ENCODE assay signal across 8 cellular contexts in the genomic region with DNA sequence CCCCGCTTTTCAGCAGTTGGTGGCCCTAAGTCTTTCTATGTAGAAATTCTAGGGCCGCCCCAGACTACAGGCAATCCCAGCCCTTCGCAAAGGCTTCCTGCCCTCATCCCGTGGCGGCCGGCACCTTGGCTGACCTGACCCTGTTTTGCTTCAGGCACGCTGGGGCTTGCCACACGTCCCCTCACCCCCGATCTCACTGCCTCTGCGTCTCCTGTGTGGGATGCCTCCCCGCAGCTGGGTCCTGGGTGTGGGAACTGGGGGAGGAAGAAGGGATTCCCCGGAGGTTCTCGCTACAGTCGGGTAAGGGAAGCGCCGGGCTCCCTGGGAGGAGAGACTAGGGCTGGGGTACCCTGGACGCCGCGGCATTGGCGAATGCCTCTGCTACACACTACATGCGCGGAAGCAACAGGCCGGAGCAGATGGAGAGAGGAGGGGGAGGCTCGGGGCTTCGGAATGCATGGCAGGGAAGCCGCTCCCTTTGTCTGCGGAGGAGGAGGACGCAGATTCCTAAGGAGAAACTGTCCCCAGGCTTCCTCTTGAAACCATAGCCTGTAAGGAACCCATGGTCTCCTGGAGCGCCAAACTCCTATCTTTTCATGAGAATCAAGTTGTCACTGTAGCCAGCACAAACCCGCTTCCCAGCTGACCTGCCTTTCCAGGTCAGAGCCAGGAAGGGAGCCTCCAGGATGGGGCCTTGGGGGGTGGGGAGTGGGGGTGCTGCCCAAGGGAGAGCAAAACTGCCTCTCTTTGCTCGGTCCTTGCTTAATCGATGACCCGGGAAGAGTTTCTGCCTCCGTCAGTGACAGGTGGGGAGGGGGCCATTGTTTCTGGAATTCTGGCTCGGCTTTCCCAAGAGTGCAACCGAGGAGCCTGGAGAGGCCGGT. TPM values are rescaled to one million over a fixed set of nuclear protein-coding genes. Genes with fewer than 3 reads are reported as not detected.
DNase-seq lines count a peak whose midpoint lies in the region; ATAC-seq and TF ChIP-seq lines count a peak whose summit lies in the region.

No MANE protein-coding gene starts in this region.

- peak; percentile 33 for DNase-seq in AG20443 (ENCODE audit: low spot score)
- DNase-seq in dorsolateral prefrontal cortex, result peak in 6 of 10 donors; percentile 37 to 70 (median 52)
- DNase-seq in mesothelial cell of epicardium (ENCODE audit: low spot score in 2 of 2, unreplicated experiment in 2 of 2), result peak; percentile 63 to 74
- peak; percentile 78 for DNase-seq in upper lobe of right lung
- no peak for DNase-seq in NCI-H2029 treated with DMSO at 0.1 percent for 48 hours (lab: John Stamatoyannopoulos, UW)

- H3K36me3 Mint-ChIP-seq in mesothelial cell of epicardium, result peaks cover 8% of the 10 kb centered on the region

- H3K4me1 Mint-ChIP-seq in mesothelial cell of epicardium, result peaks cover 39% of the 10 kb centered on the region

- TF ChIP-seq CTCF in OCI-LY1 (IDR thresholded peaks at IDR 0.05; ENCODE audit: low read length) (no peak), dorsolateral prefrontal cortex (IDR thresholded peaks at IDR 0.05 in 54 of 56, conservative IDR thresholded peaks at IDR 0.05 in 2 of 56; ENCODE audit: low read depth in 1 of 56, partially characterized antibody in 56 of 56) (no peak), mesothelial cell of epicardium (IDR thresholded peaks at IDR 0.05; ENCODE audit: unreplicated experiment) (no peak), upper lobe of right lung (IDR thresholded peaks at IDR 0.05) (no peak)

- H3K4me3 ChIP-seq in OCI-LY1 (ENCODE audit: low read depth, low read length, poor library complexity, severe bottlenecking) (peak overlapping the region; percentile 78), dorsolateral prefrontal cortex (peak overlapping the region; percentile 56 to 92 (median 77)), upper lobe of right lung (peak overlapping the region; percentile 74)

- H3K27me3 ChIP-seq in OCI-LY1 (ENCODE audit: insufficient read depth, low read length) (no peaks in the 10 kb centered on the region), dorsolateral prefrontal cortex (no peaks in the 10 kb centered on the region), upper lobe of right lung (no peaks in the 10 kb centered on the region)

- H3K9me3 Mint-ChIP-seq in mesothelial cell of epicardium, result no peaks in the 10 kb centered on the region

- H3K79me2 ChIP-seq in OCI-LY1 (ENCODE audit: insufficient read depth, low read length), result no peaks in the 10 kb centered on the region

- intact Hi-C loops in dorsolateral prefrontal cortex (cut with DNase I) (no loop called here), upper lobe of right lung (cut with DNase I) (loop anchor here (5.0 kb wide), 1 partner anchor 114 kb away; no protein-coding TSS in a partner anchor)

- peak overlapping the region; percentile 95 for H3K4me2 ChIP-seq in OCI-LY1 (ENCODE audit: low read length)

- no peaks in the 10 kb centered on the region for H3K9me3 ChIP-seq in OCI-LY1 (ENCODE audit: low read length)
- no peaks in the 10 kb centered on the region for H3K9me3 ChIP-seq in upper lobe of right lung

- ATAC-seq in GM21515 (IDR thresholded peaks at IDR 0.05; ENCODE audit: unreplicated experiment) (peak; percentile 2), upper lobe of right lung (peak; percentile 16), HG03439 (IDR thresholded peaks at IDR 0.05; ENCODE audit: unreplicated experiment) (no peak)

- H3K4me1 ChIP-seq in OCI-LY1 (ENCODE audit: insufficient read depth, low read length, severe bottlenecking), result peaks cover 17% of the 10 kb centered on the region
- peaks cover 11% of the 10 kb centered on the region for H3K4me1 ChIP-seq in upper lobe of right lung

- H2AFZ ChIP-seq in OCI-LY1 (ENCODE audit: low read length), result no peak overlapping the region

- peak overlapping the region; percentile 58; the same call in 1 of the 2 replicates for H3K9ac ChIP-seq in OCI-LY1 (ENCODE audit: low read length)

- H4K20me1 ChIP-seq in OCI-LY1 (ENCODE audit: insufficient read depth, low read length), result no peaks in the 10 kb centered on the region

- H3K4me3 Mint-ChIP-seq in mesothelial cell of epicardium, result peak overlapping the region; percentile 92

- no peaks in the 10 kb centered on the region for H3K27me3 Mint-ChIP-seq in mesothelial cell of epicardium (ENCODE audit: low read depth)

- H3K27ac ChIP-seq in OCI-LY1 (ENCODE audit: low read depth, low read length, poor library complexity, severe bottlenecking) (no peak overlapping the region), dorsolateral prefrontal cortex (peak overlapping the region in 49 of 59 donors; percentile 9 to 99 (median 89)), upper lobe of right lung (peak overlapping the region; percentile 82)

- no peaks in the 10 kb centered on the region for H3K9me2 ChIP-seq in OCI-LY1 (ENCODE audit: low read depth, low read length)

- peak overlapping the region; percentile 96 for H3K27ac Mint-ChIP-seq in mesothelial cell of epicardium

- H3F3A ChIP-seq in OCI-LY1 (ENCODE audit: insufficient read depth, low read length), result 0 out of 2 replicates have a peak, but pooled peaks cover 3% of the 10 kb centered on the region

- H3K36me3 ChIP-seq in OCI-LY1 (ENCODE audit: insufficient read depth, low read length) (no peaks in the 10 kb centered on the region; the same call in 1 of the 2 replicates), upper lobe of right lung (no peaks in the 10 kb centered on the region)

RNA-seq across cellular contexts. Expression of a gene that starts 1.4 kb away (rescaled TPM):
- total RNA-seq in dorsolateral prefrontal cortex (10 to 100 TPM; 21.4 to 93.9 (median 32.3) TPM), mesothelial cell of epicardium (37.7 to 42.3 TPM (median 39.4 TPM) in 3 replicates), upper lobe of right lung (43.1 TPM)

RNA-seq across cellular contexts. Expression of a gene that starts 30.7 kb away (rescaled TPM):
- total RNA-seq in dorsolateral prefrontal cortex, result 10 to 100 TPM in 53 of 120 experiments, 1 to 10 TPM in 67; 2.6 to 22.5 (median 9.5) TPM
- 40.5 to 41.7 TPM (median 40.8 TPM) in 3 replicates for total RNA-seq in mesothelial cell of epicardium
- total RNA-seq in upper lobe of right lung, result 60.9 TPM

RNA-seq across cellular contexts. Expression of a gene that starts 39.4 kb away (rescaled TPM):
- total RNA-seq in dorsolateral prefrontal cortex, result 1 to 10 TPM in 90 of 120 experiments, under 1 TPM in 30; 0.32 to 6.7 (median 1.6) TPM
- total RNA-seq in mesothelial cell of epicardium, result not detected in 3 replicates
- 34.1 TPM for total RNA-seq in upper lobe of right lung
